In the genomic region with DNA sequence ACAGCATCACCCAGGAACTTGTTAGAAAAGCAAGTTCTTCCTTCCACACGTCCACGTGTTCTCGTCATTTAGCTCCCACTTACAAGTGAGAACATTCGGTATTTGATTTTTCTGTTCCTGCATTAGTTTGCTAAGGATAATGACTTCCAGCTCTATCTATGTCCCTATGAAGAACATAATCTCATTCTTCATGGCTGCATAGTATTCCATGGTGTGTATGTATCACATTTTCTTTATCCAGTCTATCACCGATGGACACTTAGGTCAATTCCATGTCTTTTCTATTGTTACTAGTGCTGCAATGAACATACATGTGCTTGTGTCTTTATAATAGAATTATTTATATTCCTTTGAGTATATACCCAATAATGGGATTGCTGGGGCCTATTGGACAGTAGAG, we compare ENCODE assay signal across 11 cellular contexts.
"Had no signal": no experiment of that assay in that cellular context is flagged by ENCODE, and none has a peak within 500 bp of the region (broad histone marks: within the 10 kb centered on the region; RNA-seq: fewer than 3 reads in every experiment).

No MANE protein-coding gene starts in this region.

- H3K27ac Mint-ChIP-seq: GM23338, H9, HFFc6 had no signal

- H2AFZ ChIP-seq: GM23248, GM23338 had no signal

- H3K4me2 ChIP-seq: GM23338 had no signal

- H3K4me3 Mint-ChIP-seq: GM23338, H9, HFFc6 had no signal

- DNase-seq: GM23248, GOT3, H7, H9, HCEC 1CT, HFFc6 had no signal

- ATAC-seq: GM23338, HCT116 had no signal

- H3K9ac ChIP-seq: GM23248 had no signal

- H3K4me3 ChIP-seq: GM23248, GM23338, HAP-1 had no signal

- FAIRE-seq: H1, H54 had no signal

- H3K9me3 ChIP-seq: HAP-1 had no signal

- H3K36me3 ChIP-seq: HAP-1 had no signal

- H3K4me1 ChIP-seq: HAP-1 had no signal

- H3K27ac ChIP-seq: GM23248 had no signal
